Comparison of ENCODE assay signal across 8 cellular contexts in the genomic region with DNA sequence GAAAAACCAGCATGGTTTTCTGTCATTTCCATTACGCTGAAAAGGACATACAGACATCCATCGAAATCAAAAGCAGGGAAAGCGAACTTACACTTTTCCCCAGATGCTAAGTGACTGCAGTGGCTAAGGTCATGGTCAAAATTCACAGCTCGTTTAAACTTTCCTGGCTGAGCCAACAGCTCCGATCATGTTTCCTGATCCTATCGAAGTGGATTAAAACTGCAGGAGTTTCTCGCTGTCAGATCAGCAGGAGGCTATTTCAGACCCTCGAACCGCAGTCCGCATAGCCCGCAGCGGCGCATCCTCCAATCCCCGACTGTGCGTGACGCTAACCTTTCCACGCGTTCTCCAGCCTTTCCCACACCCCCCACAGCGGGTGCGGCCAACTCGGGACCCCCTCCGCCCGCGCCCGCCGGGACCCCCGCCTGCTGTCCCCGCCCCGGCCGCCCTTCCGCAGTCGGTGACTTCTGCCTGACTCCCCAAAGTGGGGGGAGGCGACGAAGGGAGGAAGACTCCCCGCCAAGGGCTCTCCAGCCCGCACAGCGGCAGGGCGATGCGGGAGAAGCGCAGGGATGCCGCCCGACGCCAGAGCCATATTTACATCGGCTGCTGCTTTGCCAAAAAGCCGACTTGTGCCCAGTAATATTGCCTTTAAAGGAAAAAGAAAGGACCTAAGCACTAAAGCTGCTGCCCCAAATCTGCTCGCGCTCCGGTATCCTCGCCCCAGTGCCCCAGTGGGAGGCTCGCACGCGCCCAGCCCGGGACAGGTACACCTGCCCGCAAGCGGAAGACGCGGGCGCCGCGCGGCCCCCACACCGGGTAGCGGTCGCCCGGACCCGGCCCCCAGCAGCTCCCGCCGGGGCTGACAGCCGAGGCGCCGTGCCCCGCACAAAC. TPM values are rescaled to one million over a fixed set of nuclear protein-coding genes. Genes with fewer than 3 reads are reported as not detected.
DNase-seq lines count a peak whose midpoint lies in the region; ATAC-seq and TF ChIP-seq lines count a peak whose summit lies in the region.

No MANE protein-coding gene starts in this region.

- no peak for TF ChIP-seq POLR2A in uterus (IDR thresholded peaks at IDR 0.05)

- H3K27me3 ChIP-seq in uterus: no peaks in the 10 kb centered on the region

- no peaks in the 10 kb centered on the region for H3K36me3 ChIP-seq in uterus

- H3K27me3 Mint-ChIP-seq in neural crest cell (ENCODE audit: low read depth): peaks cover 21% of the 10 kb centered on the region

- H3K4me1 ChIP-seq in uterus: peaks cover 0 to 13% of the 10 kb centered on the region in 2 donors

- peak overlapping the region; percentile 91 for H3K4me3 Mint-ChIP-seq in neural crest cell

- TF ChIP-seq CTCF in fibroblast of mammary gland (conservative IDR thresholded peaks at IDR 0.05; ENCODE audit: control insufficient read depth, insufficient read depth, low read depth, low read length) (no peak), neural crest cell (conservative IDR thresholded peaks at IDR 0.05) (no peak), uterus (IDR thresholded peaks at IDR 0.05) (no peak)

- intact Hi-C loops in uterus (cut with DNase I; ENCODE audit: low total_unique reads): no loop called here

- no peak overlapping the region for H3K27ac Mint-ChIP-seq in neural crest cell (ENCODE audit: unreplicated experiment)

- peak overlapping the region; percentile 82 for H3K4me3 ChIP-seq in fibroblast of mammary gland (ENCODE audit: control insufficient read depth, low read depth, low read length)
- H3K4me3 ChIP-seq in uterus: peak overlapping the region; percentile 71 to 78

- no peaks in the 10 kb centered on the region for H3K36me3 Mint-ChIP-seq in neural crest cell (ENCODE audit: low read depth)

- ATAC-seq in GM21619 (IDR thresholded peaks at IDR 0.05; ENCODE audit: unreplicated experiment) (peak; percentile 29), GM18870 (IDR thresholded peaks at IDR 0.05; ENCODE audit: unreplicated experiment) (no peak)

- DNase-seq in D341Med (ENCODE audit: low spot score) (peak; percentile 63), NAMALWA (ENCODE audit: low spot score) (peak; percentile 25), fibroblast of mammary gland (ENCODE audit: low read depth) (peak; percentile 42), neural crest cell (ENCODE audit: low read depth, low spot score) (peak; percentile 6), uterus (peak; percentile 21 to 24)
- DNase-seq in activated T-cell treated with anti-CD3 and anti-CD28 coated beads, Interleukin-2, amount 50 U/mL, for 48 hours: peak; percentile 53 to 58

- H3K9me3 Mint-ChIP-seq in neural crest cell: no peaks in the 10 kb centered on the region

- no peaks in the 10 kb centered on the region for H3K9me3 ChIP-seq in uterus

- peaks cover 16% of the 10 kb centered on the region for H3K4me1 Mint-ChIP-seq in neural crest cell

- H3K27ac ChIP-seq in uterus: peak overlapping the region; percentile 69 to 83

RNA-seq across cellular contexts. Expression of gene PIP4K2A, which starts 1.2 kb away (rescaled TPM):
- total RNA-seq in neural crest cell (25.4 and 28.7 TPM in 2 replicates), uterus (10 to 100 TPM; 17.4 to 42.4 (median 22.0) TPM)

Comparison
In these comparisons a context has a peak if more than half of its experiments do, and no peak if none do; other contexts are left out.
1. DNase-seq: peak in every context shown above with its lines; median percentile 63 in D341Med; 56 in activated T-cell treated with anti-CD3 and anti-CD28 coated beads, Interleukin-2, amount 50 U/mL, for 48 hours; 42 in fibroblast of mammary gland; 25 in NAMALWA; 22 in uterus; 6 in neural crest cell.